14 cellular contexts compared by ENCODE assay signal in the genomic region with DNA sequence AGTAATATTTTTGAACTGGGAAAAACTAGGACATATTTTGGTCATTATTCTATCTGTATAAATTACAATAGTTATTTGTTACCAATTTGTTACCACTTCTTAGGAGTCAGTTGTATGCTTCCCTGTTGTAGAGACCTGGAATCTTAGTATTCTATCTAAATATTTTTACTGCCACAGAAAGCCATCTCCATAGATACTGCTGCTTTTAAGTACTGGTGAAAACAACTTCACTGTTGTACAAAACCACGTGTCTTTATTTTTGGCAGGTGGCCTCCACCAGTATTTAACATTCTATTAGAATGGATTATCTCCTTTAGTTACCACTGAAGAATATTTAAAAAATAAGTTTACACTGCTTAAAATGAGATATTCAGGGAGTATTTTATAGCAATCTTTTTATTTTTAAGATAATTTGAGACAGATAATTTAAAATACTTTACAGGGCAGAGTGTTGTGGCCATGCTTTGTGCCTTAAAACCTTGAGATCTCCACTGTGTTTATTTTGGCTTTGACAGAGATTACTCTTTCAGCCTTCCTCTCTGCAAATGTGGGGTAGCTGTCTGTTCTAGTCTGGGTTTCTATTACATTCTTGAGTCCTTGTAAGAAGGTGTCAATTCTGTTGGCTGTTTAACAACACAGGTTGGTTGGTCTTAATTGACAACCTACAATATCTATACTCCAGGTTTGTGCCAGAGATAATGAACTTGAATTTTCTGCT.
DNase-seq lines count a peak whose midpoint lies in the region; ATAC-seq and TF ChIP-seq lines count a peak whose summit lies in the region.
"Had no signal": no experiment of that assay in that cellular context is flagged by ENCODE, and none has a peak within 500 bp of the region (broad histone marks: within the 10 kb centered on the region; RNA-seq: fewer than 3 reads in every experiment).

No MANE protein-coding gene starts in this region.

- no peaks in the 10 kb centered on the region for H3K9me3 ChIP-seq in left ventricle myocardium inferior (replicated peaks)
- H3K9me3 ChIP-seq: heart right ventricle, spleen, stomach had no signal

- no peaks in the 10 kb centered on the region for H3K9me3 Mint-ChIP-seq in type B pancreatic cell
- H3K9me3 Mint-ChIP-seq: natural killer cell treated with Interleukin-12 subunit alpha and Interleukin-12 subunit beta and Interleukin-15 and Interleukin-18, amount 100 ng/mL, for 72 hours had no signal

- ATAC-seq in Right ventricle myocardium inferior (no peak), HG02885 (IDR thresholded peaks at IDR 0.05; ENCODE audit: poor library complexity, unreplicated experiment) (no peak), GM21717 (IDR thresholded peaks at IDR 0.05; ENCODE audit: unreplicated experiment) (no peak)
- ATAC-seq: natural killer cell treated with Interleukin-12 subunit alpha and Interleukin-12 subunit beta and Interleukin-15 and Interleukin-18, amount 100 ng/mL, for 72 hours had no signal

- no peak overlapping the region for H3K4me3 Mint-ChIP-seq in type B pancreatic cell
- H3K4me3 Mint-ChIP-seq: natural killer cell treated with Interleukin-12 subunit alpha and Interleukin-12 subunit beta and Interleukin-15 and Interleukin-18, amount 100 ng/mL, for 72 hours had no signal

- H3K27ac Mint-ChIP-seq in type B pancreatic cell, result no peak overlapping the region
- H3K27ac Mint-ChIP-seq: natural killer cell treated with Interleukin-12 subunit alpha and Interleukin-12 subunit beta and Interleukin-15 and Interleukin-18, amount 100 ng/mL, for 72 hours had no signal

- DNase-seq in left ventricle myocardium inferior (no peak), Right ventricle myocardium inferior (ENCODE audit: missing footprints) (no peak), astrocyte of the spinal cord (ENCODE audit: low read depth, low spot score) (peak; percentile 45), myocyte (ENCODE audit: low read depth) (peak; percentile 13), type B pancreatic cell (ENCODE audit: extremely low spot score, unreplicated experiment) (no peak)
- DNase-seq in effector CD8-positive, alpha-beta T cell (lab: John Stamatoyannopoulos, UW), result no peak
- DNase-seq: ACHN, heart right ventricle, NCI-H1694 treated with DMSO at 0.1 percent for 48 hours, spleen, stomach had no signal

- H3K4me3 ChIP-seq in left ventricle myocardium inferior (no peak overlapping the region), astrocyte of the spinal cord (ENCODE audit: low read depth, low read length) (no peak overlapping the region)
- H3K4me3 ChIP-seq: heart right ventricle, spleen, stomach had no signal

- intact Hi-C loops in left ventricle myocardium inferior (cut with micrococcal nuclease), result no loop called here
- intact Hi-C loops in Right ventricle myocardium inferior (cut with DNase I), result no loop called here

- no peaks in the 10 kb centered on the region for H3K27me3 ChIP-seq in left ventricle myocardium inferior (ENCODE audit: low read depth)
- H3K27me3 ChIP-seq: heart right ventricle, spleen, stomach had no signal

- peaks cover 31% of the 10 kb centered on the region for H3K4me1 ChIP-seq in left ventricle myocardium inferior

- H3K27ac ChIP-seq in left ventricle myocardium inferior (replicated peaks), result peak overlapping the region; percentile 48

- H3K36me3 ChIP-seq in left ventricle myocardium inferior, result peaks cover 3% of the 10 kb centered on the region

- no peaks in the 10 kb centered on the region for H3K27me3 Mint-ChIP-seq in type B pancreatic cell
- H3K27me3 Mint-ChIP-seq: natural killer cell treated with Interleukin-12 subunit alpha and Interleukin-12 subunit beta and Interleukin-15 and Interleukin-18, amount 100 ng/mL, for 72 hours had no signal

- in situ Hi-C loops in astrocyte of the spinal cord (cut with HindIII; ENCODE audit: low sequenced_read_pairs), result no loop called here

- TF ChIP-seq CTCF in left ventricle myocardium inferior (IDR thresholded peaks at IDR 0.05; ENCODE audit: borderline replicate concordance) (no peak), astrocyte of the spinal cord (IDR thresholded peaks at IDR 0.05; ENCODE audit: low read depth, low read length) (no peak), type B pancreatic cell (conservative IDR thresholded peaks at IDR 0.05) (no peak)

- peaks cover 4% of the 10 kb centered on the region for H3K4me1 Mint-ChIP-seq in type B pancreatic cell (ENCODE audit: unreplicated experiment)

- H3K36me3 Mint-ChIP-seq in type B pancreatic cell, result peaks cover 24% of the 10 kb centered on the region

Comparison
In these comparisons a context has a peak if more than half of its experiments do, and no peak if none do; other contexts are left out.
1. DNase-seq: peak in astrocyte of the spinal cord (single experiment) and myocyte (single experiment); none in left ventricle myocardium inferior (single experiment), Right ventricle myocardium inferior (single experiment), type B pancreatic cell (single experiment) and effector CD8-positive, alpha-beta T cell (single experiment).